In genomic region chr19:2099054-2099501, GRCh38 we compare ENCODE assay signal across 13 cellular contexts. TPM values are rescaled to one million over a fixed set of nuclear protein-coding genes. Genes with fewer than 3 reads are reported as not detected.
A peak's percentile ranks its signal among the peaks of the same experiment; 100 is the strongest.
DNase-seq lines count a peak whose midpoint lies in the region; ATAC-seq and TF ChIP-seq lines count a peak whose summit lies in the region.
"Had no signal": no experiment of that assay in that cellular context is flagged by ENCODE, and none has a peak within 500 bp of the region (broad histone marks: within the 10 kb centered on the region; RNA-seq: fewer than 3 reads in every experiment).

No MANE protein-coding gene starts in this region.

- CTCF ChIA-PET in HEK293 (lab: Yijun Ruan, JAX), result no interaction called here
- CTCF ChIA-PET in RWPE1 (lab: Yijun Ruan, JAX), result no interaction called here

- no peak overlapping the region for H3K9ac ChIP-seq in neuronal stem cell (ENCODE audit: low read depth, low read length, poor library complexity)

- H3K4me2 ChIP-seq in neuronal stem cell (ENCODE audit: insufficient read depth, low read length, poor library complexity, severe bottlenecking), result no peak overlapping the region
- H3K4me2 ChIP-seq: A549 had no signal

- H3K4ac ChIP-seq in neuronal stem cell (ENCODE audit: low read length), result no peak overlapping the region

- H3K4me3 ChIP-seq in HEK293 (ENCODE audit: low read depth, low read length) (no peak overlapping the region), neuronal stem cell (ENCODE audit: low read length in 2 of 2) (no peak overlapping the region), gastrocnemius medialis (no peak overlapping the region)
- H3K4me3 ChIP-seq: A549 had no signal

- intact Hi-C loops in gastrocnemius medialis (cut with DNase I; ENCODE audit: low total_unique reads), result loop anchor here (10.0 kb wide), 2 partner anchors 936 to 1966 kb away; partner anchors contain the start of gene ZBTB7A

- H3K4me1 Mint-ChIP-seq in chondrocyte (ENCODE audit: low read depth), result peaks cover 27% of the 10 kb centered on the region

- H3K36me3 Mint-ChIP-seq in chondrocyte (ENCODE audit: low read depth), result peaks cover 9% of the 10 kb centered on the region

- no CpG with 5 or more reads among the region's 16 CpGs for WGBS in neuronal stem cell (ENCODE audit: extremely low coverage in 2 of 2, insufficient read length in 2 of 2, insufficient replicate concordance in 1 of 2), 2 donors

- no peak overlapping the region for H2BK15ac ChIP-seq in neuronal stem cell (ENCODE audit: low read length)

- no peaks in the 10 kb centered on the region for H3K27me3 ChIP-seq in neuronal stem cell (ENCODE audit: control insufficient read depth in 3 of 3, insufficient read depth in 3 of 3, low read depth in 1 of 3, low read length in 3 of 3)
- H3K27me3 ChIP-seq in gastrocnemius medialis, result no peaks in the 10 kb centered on the region
- H3K27me3 ChIP-seq: BE2C had no signal

- no peak overlapping the region for H2BK12ac ChIP-seq in neuronal stem cell (ENCODE audit: low read length)

- H3K79me1 ChIP-seq in neuronal stem cell (ENCODE audit: low read depth, low read length), result peaks cover 11% of the 10 kb centered on the region

- no peak overlapping the region for H3K14ac ChIP-seq in neuronal stem cell (ENCODE audit: low read length)

- H3K36me3 ChIP-seq in HEK293 (ENCODE audit: control insufficient read depth in 2 of 2, insufficient read depth in 1 of 2, low read length in 2 of 2) (peaks cover 8 to 52% of the 10 kb centered on the region in 2 experiments; a peak in 2 of 3 replicates), neuronal stem cell (replicated peaks in 1 of 2; ENCODE audit: control insufficient read depth in 2 of 2, insufficient read depth in 2 of 2, low read length in 2 of 2) (peaks cover 37 to 49% of the 10 kb centered on the region in 2 donors), gastrocnemius medialis (peaks cover 0 to 25% of the 10 kb centered on the region in 2 donors)

- H3K27me3 Mint-ChIP-seq in chondrocyte (ENCODE audit: low read depth), result no peaks in the 10 kb centered on the region
- H3K27me3 Mint-ChIP-seq: CD4-positive, alpha-beta memory T cell had no signal

- no peak overlapping the region for H2BK120ac ChIP-seq in neuronal stem cell (ENCODE audit: low read depth, low read length)

- TF ChIP-seq POLR2A in gastrocnemius medialis (IDR thresholded peaks at IDR 0.05), result no peak

- peak overlapping the region; percentile 55 for H3K23ac ChIP-seq in neuronal stem cell (ENCODE audit: low read depth, low read length, poor library complexity)

- no peaks in the 10 kb centered on the region for H3K9me3 Mint-ChIP-seq in chondrocyte (ENCODE audit: low read depth)

- H3K27ac Mint-ChIP-seq in chondrocyte (ENCODE audit: unreplicated experiment), result no peak overlapping the region

- no peak overlapping the region for H3K27ac ChIP-seq in HEK293 (ENCODE audit: extremely low read depth, low read depth, low read length)
- H3K27ac ChIP-seq in RWPE1, result peak overlapping the region; percentile 98
- no peak overlapping the region for H3K27ac ChIP-seq in neuronal stem cell (replicated peaks; ENCODE audit: low read length)
- H3K27ac ChIP-seq in gastrocnemius medialis, result peak overlapping the region in 1 of 4 donors; percentile 13
- H3K27ac ChIP-seq: A549, C4-2B had no signal

- H2AFZ ChIP-seq in neuronal stem cell (ENCODE audit: low read length), result no peak overlapping the region

- H3K18ac ChIP-seq in neuronal stem cell (ENCODE audit: low read length), result no peak overlapping the region

- TF ChIP-seq CTCF in HEK293 (tag by site-specific recombination; IDR thresholded peaks at IDR 0.05) (no peak), RWPE1 (conservative IDR thresholded peaks at IDR 0.05; ENCODE audit: low read depth) (no peak), chondrocyte (IDR thresholded peaks at IDR 0.05) (no peak), GM10266 (IDR thresholded peaks at IDR 0.05; ENCODE audit: control insufficient read depth, insufficient read depth, low read depth, missing control alignments) (no peak), gastrocnemius medialis (IDR thresholded peaks at IDR 0.05 in 4 of 5, conservative IDR thresholded peaks at IDR 0.05 in 1 of 5) (no peak)

- DNase-seq in RWPE1 (ENCODE audit: low spot score) (no peak), chondrocyte (ENCODE audit: low spot score) (peak; percentile 90), neuronal stem cell (ENCODE audit: low spot score) (no peak), GM10266 (ENCODE audit: extremely low spot score) (no peak), T-helper 1 cell (no peak), gastrocnemius medialis (no peak)
- DNase-seq: BE2C; CD4-positive, alpha-beta memory T cell; DMS79 had no signal

- no peak overlapping the region for H2AK5ac ChIP-seq in neuronal stem cell (ENCODE audit: low read depth, low read length)

- H4K8ac ChIP-seq in neuronal stem cell (ENCODE audit: low read depth, low read length), result no peak overlapping the region

- in situ Hi-C loops in gastrocnemius medialis (cut with MboI; ENCODE audit: low sequenced_read_pairs in 4 of 4), result no loop called here

- H3K4me3 Mint-ChIP-seq in chondrocyte (ENCODE audit: unreplicated experiment), result no peak overlapping the region

- H3K9me3 ChIP-seq in HEK293 (ENCODE audit: control insufficient read depth, insufficient read depth, low read depth, low read length) (no peaks in the 10 kb centered on the region), neuronal stem cell (replicated peaks in 1 of 2; ENCODE audit: control insufficient read depth in 2 of 2, insufficient read depth in 1 of 2, low read depth in 1 of 2, low read length in 2 of 2) (no peaks in the 10 kb centered on the region), gastrocnemius medialis (no peaks in the 10 kb centered on the region)
- H3K9me3 ChIP-seq: A549, BE2C had no signal

- peaks cover 7% of the 10 kb centered on the region; the same call in 1 of the 2 replicates for H3K4me1 ChIP-seq in HEK293 (ENCODE audit: control insufficient read depth, insufficient read depth, low read length)
- peaks cover 6 to 10% of the 10 kb centered on the region in 2 donors for H3K4me1 ChIP-seq in neuronal stem cell (ENCODE audit: control insufficient read depth in 2 of 2, insufficient read depth in 1 of 2, low read depth in 1 of 2, low read length in 2 of 2)
- H3K4me1 ChIP-seq in gastrocnemius medialis, result peaks cover 18 to 25% of the 10 kb centered on the region in 2 donors
- H3K4me1 ChIP-seq: BE2C had no signal

- H2BK5ac ChIP-seq in neuronal stem cell (ENCODE audit: low read length), result no peak overlapping the region

- H4K91ac ChIP-seq in neuronal stem cell (ENCODE audit: low read depth, low read length, poor library complexity), result no peak overlapping the region

- no peak for ATAC-seq in gastrocnemius medialis
- ATAC-seq: A549, HCT116 had no signal

- POLR2A ChIA-PET in HEK293 (lab: Yijun Ruan, JAX), result interaction anchor here (0.7 kb wide), 1 partner anchor 45 kb away, joined by 3 read pairs; no protein-coding TSS in a partner anchor
- POLR2A ChIA-PET in RWPE1 (lab: Yijun Ruan, JAX; ENCODE audit: low non-redundant PET), result no interaction called here

TF ChIP-seq in HEK293, 187 proteins besides CTCF, POLR2A, EP300 and RAD21:
- TF ChIP-seq HOXC10 (CRISPR knock-in tag; IDR thresholded peaks at IDR 0.05), result no peak
- TF ChIP-seq ZNF600 (tag by site-specific recombination; IDR thresholded peaks at IDR 0.05), result 0 out of 2 replicates have a peak, but pooled peaks have one; percentile 22
TF ChIP-seq in HEK293: peak in this region for 1.

RNA-seq across cellular contexts. Expression of gene IZUMO4, which starts 2.4 kb away (rescaled TPM):
- total RNA-seq in chondrocyte (2.4 to 3.9 TPM (median 3.2 TPM) in 3 replicates), gastrocnemius medialis (1 to 10 TPM in 1 of 4 donors, under 1 TPM in 1, not detected in 2; 0.93 to 1.4 TPM)
- polyA plus RNA-seq in neuronal stem cell (2013, experiment 1 of 2), result 2.5 TPM
- 2.3 TPM for polyA plus RNA-seq in neuronal stem cell (2013, experiment 2 of 2)

RNA-seq across cellular contexts. Expression of gene MOB3A, which starts 3.0 kb away (rescaled TPM):
- 34.6 to 48.0 TPM (median 45.5 TPM) in 3 replicates for total RNA-seq in chondrocyte
- polyA plus RNA-seq in neuronal stem cell (2013, experiment 1 of 2), result 15.6 TPM
- polyA plus RNA-seq in neuronal stem cell (2013, experiment 2 of 2), result 16.1 TPM
- total RNA-seq in gastrocnemius medialis, result 10 to 100 TPM; 16.0 to 30.8 (median 22.2) TPM

RNA-seq across cellular contexts. Expression of gene MKNK2, which starts 48.0 kb away (rescaled TPM):
- total RNA-seq in chondrocyte (32.8 to 127 TPM (median 125 TPM) in 3 replicates), gastrocnemius medialis (1,000 to 10,000 TPM; 1,858 to 2,149 (median 1,965) TPM)
- 138 TPM for polyA plus RNA-seq in neuronal stem cell (2013, experiment 1 of 2)
- polyA plus RNA-seq in neuronal stem cell (2013, experiment 2 of 2), result 146 TPM

RNA-seq across cellular contexts. Expression of gene AP3D1, which starts 52.3 kb away (rescaled TPM):
- total RNA-seq in chondrocyte (139 to 157 TPM (median 144 TPM) in 3 replicates), gastrocnemius medialis (100 to 1,000 TPM in 1 of 4 donors, 10 to 100 TPM in 3; 71.0 to 139 (median 99.0) TPM)
- 60.6 TPM for polyA plus RNA-seq in neuronal stem cell (2013, experiment 1 of 2)
- polyA plus RNA-seq in neuronal stem cell (2013, experiment 2 of 2), result 60.3 TPM

Comparison
In these comparisons a context has a peak if more than half of its experiments do, and no peak if none do; other contexts are left out.
1. RNA of gene MKNK2, which starts 48.0 kb away (total RNA-seq): 1,858 to 2,149 TPM in gastrocnemius medialis; 32.8 to 127 TPM in chondrocyte; every median in the first group is over 10 times any median in the second.